8 cellular contexts compared by ENCODE assay signal in the genomic region with DNA sequence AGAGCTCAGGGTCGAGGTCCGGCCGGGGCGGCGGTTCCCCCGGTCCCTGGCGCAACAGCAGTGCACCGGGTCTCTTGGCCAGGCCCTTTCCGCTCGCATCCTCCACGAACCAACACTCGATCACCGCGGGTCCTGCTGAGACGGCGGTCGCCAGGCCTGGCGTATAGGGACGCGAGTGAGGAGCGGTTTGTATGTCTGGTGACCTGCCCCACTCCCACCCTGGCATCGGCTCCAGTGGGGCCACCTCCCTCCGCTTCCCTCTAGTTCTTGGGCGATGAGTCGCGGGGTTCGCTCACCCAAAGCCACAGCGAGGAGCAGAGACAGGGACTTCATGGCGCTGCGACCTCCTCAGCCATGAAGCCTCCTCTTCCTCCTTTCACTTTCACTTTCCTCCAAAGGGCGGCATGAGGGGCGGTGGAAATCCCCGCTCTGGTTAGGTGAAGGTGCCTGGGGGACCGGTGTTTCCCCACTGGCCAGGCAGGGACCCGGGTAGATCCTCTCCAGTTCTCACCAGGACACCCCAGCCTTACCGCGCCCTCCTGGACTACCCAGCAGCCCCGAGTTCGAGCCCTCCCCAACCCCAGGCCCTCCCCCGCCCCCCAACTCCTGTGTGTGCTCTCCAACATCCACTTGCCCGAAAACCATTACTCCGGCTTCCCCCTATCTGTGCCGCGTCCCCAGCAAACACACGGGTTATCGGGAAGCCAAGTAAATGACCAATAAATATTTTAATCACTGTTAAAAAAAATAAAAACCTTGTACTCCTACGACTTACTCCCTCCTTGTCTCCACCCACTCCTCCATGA. TPM values are rescaled to one million over a fixed set of nuclear protein-coding genes. Genes with fewer than 3 reads are reported as not detected.
DNase-seq lines count a peak whose midpoint lies in the region; ATAC-seq, FAIRE-seq and TF ChIP-seq lines count a peak whose summit lies in the region.

A gene (minus strand): TSS at position 370 of the 806 bp plus-strand sequence. CDS start 37 bp downstream, at position 333.

- H3K27me3 Mint-ChIP-seq in CD4-positive, alpha-beta T cell = no peaks in the 10 kb centered on the region
- H3K27me3 Mint-ChIP-seq in T-helper 2 cell treated with Interferon-gamma antibody and Interleukin-4, amounts not matched to agents 5 μg/mL and 100 μg/mL, for 36 hours (ENCODE audit: low read depth) = no peaks in the 10 kb centered on the region

- H3K36me3 Mint-ChIP-seq in CD4-positive, alpha-beta T cell (ENCODE audit: low read depth) = peaks cover 65% of the 10 kb centered on the region
- H3K36me3 Mint-ChIP-seq in T-helper 2 cell treated with Interferon-gamma antibody and Interleukin-4, amounts not matched to agents 5 μg/mL and 100 μg/mL, for 36 hours (ENCODE audit: low read depth) = peaks cover 47% of the 10 kb centered on the region

- under 1% methylated on average over 47 of the region's 47 CpGs for WGBS in right cardiac atrium
- WGBS in psoas muscle, 3 donors = 0 to 1% (median 0%) methylated on average over 42 to 47 of the region's 47 CpGs

- POLR2A ChIA-PET in CD4-positive, alpha-beta T cell (lab: Charles Lee) = interaction anchor here (0.8 to 4.9 kb wide), 8 partner anchors 15 to 342 kb away, joined by 3 to 84 read pairs (median 12); a partner anchor contains a TSS

- peaks cover 12% of the 10 kb centered on the region for H3K4me1 ChIP-seq in right cardiac atrium (ENCODE audit: control insufficient read depth, insufficient read depth, low read length)
- peaks cover 40% of the 10 kb centered on the region for H3K4me1 ChIP-seq in psoas muscle

- TF ChIP-seq CTCF in CD4-positive, alpha-beta T cell (IDR thresholded peaks at IDR 0.05) = no peak
- TF ChIP-seq CTCF in psoas muscle (IDR thresholded peaks at IDR 0.05) = no peak

- H3K36me3 ChIP-seq in psoas muscle (ENCODE audit: insufficient read depth in 1 of 2, low read depth in 1 of 2) = peaks cover 2 to 21% of the 10 kb centered on the region in 2 donors

- no peaks in the 10 kb centered on the region for H3K9me3 Mint-ChIP-seq in CD4-positive, alpha-beta T cell
- H3K9me3 Mint-ChIP-seq in T-helper 2 cell treated with Interferon-gamma antibody and Interleukin-4, amounts not matched to agents 5 μg/mL and 100 μg/mL, for 36 hours = no peaks in the 10 kb centered on the region

- H3K27ac ChIP-seq in CD4-positive, alpha-beta T cell (ENCODE audit: low read depth, low read length) = peak within 1 kb of the TSS; percentile 98
- peak within 1 kb of the TSS; percentile 96 for H3K27ac ChIP-seq in right cardiac atrium (ENCODE audit: low read length)
- H3K27ac ChIP-seq in psoas muscle = peak within 1 kb of the TSS; percentile 91

- intact Hi-C loops in CD4-positive, alpha-beta T cell (cut with DNase I, micrococcal nuclease) = loop anchor here (1.0 to 5.0 kb wide), 6 partner anchors 15 to 103 kb away; a partner anchor contains a TSS
- intact Hi-C loops in right cardiac atrium (cut with DNase I) = loop anchor here in 1 of 4 donors (2.0 kb wide), 1 partner anchor 15 kb away; a partner anchor contains a TSS
- intact Hi-C loops in psoas muscle (cut with DNase I) = loop anchor here (2.0 to 5.0 kb wide), 2 partner anchors 13 to 37 kb away; a partner anchor contains a TSS

- H3K9me3 ChIP-seq in CD4-positive, alpha-beta T cell (ENCODE audit: control insufficient read depth, low read length) = no peaks in the 10 kb centered on the region
- H3K9me3 ChIP-seq in right cardiac atrium (ENCODE audit: control insufficient read depth, low read length) = no peaks in the 10 kb centered on the region
- no peaks in the 10 kb centered on the region for H3K9me3 ChIP-seq in psoas muscle

- H3K4me3 ChIP-seq in right cardiac atrium (ENCODE audit: low read length) (peak within 1 kb of the TSS; percentile 84), psoas muscle (peak within 1 kb of the TSS; percentile 98)

- peak within 1 kb of the TSS; percentile 94 for H3K27ac Mint-ChIP-seq in CD4-positive, alpha-beta T cell
- peak within 1 kb of the TSS; percentile 96 for H3K27ac Mint-ChIP-seq in T-helper 2 cell treated with Interferon-gamma antibody and Interleukin-4, amounts not matched to agents 5 μg/mL and 100 μg/mL, for 36 hours

- peak; percentile 61 to 81 (median 74) for DNase-seq in CD4-positive, alpha-beta T cell
- DNase-seq in KG1 (lab: John Stamatoyannopoulos, UW) (peak; percentile 65), anterior cingulate cortex (lab: John Stamatoyannopoulos, UW) (peak in 55 of 58 donors; percentile 9 to 74 (median 51)), right cardiac atrium (peak; percentile 59 to 81 (median 81)), psoas muscle (peak; percentile 55 to 76), urothelium cell line (ENCODE audit: low spot score) (peak; percentile 43)
- DNase-seq in T-helper 2 cell treated with Interferon-gamma antibody and Interleukin-4, amounts not matched to agents 5 μg/mL and 100 μg/mL, for 36 hours (ENCODE audit: low spot score) = peak; percentile 88

- H3K27me3 ChIP-seq in CD4-positive, alpha-beta T cell (ENCODE audit: control insufficient read depth, insufficient read depth, low read length) = no peaks in the 10 kb centered on the region
- no peaks in the 10 kb centered on the region for H3K27me3 ChIP-seq in right cardiac atrium (ENCODE audit: control insufficient read depth, insufficient read depth)
- H3K27me3 ChIP-seq in psoas muscle (ENCODE audit: insufficient read depth in 3 of 3, low read length in 2 of 3) = no peaks in the 10 kb centered on the region

- H3K4me1 Mint-ChIP-seq in CD4-positive, alpha-beta T cell (ENCODE audit: low read depth) = peaks cover 71% of the 10 kb centered on the region
- peaks cover 41% of the 10 kb centered on the region for H3K4me1 Mint-ChIP-seq in T-helper 2 cell treated with Interferon-gamma antibody and Interleukin-4, amounts not matched to agents 5 μg/mL and 100 μg/mL, for 36 hours (ENCODE audit: low read depth)

- CTCF ChIA-PET in CD4-positive, alpha-beta T cell (lab: Charles Lee) = interaction anchor here (1.5 to 2.8 kb wide), 2 partner anchors 14 to 37 kb away, joined by 4 to 14 read pairs; a partner anchor contains a TSS

- no peak for FAIRE-seq in urothelium cell line (lab: Jason Lieb, UNC)

- peak; percentile 43 for ATAC-seq in CD4-positive, alpha-beta T cell (ENCODE audit: poor library complexity)
- ATAC-seq in GM19467 (IDR thresholded peaks at IDR 0.05; ENCODE audit: unreplicated experiment) = peak; percentile 34
- peak; percentile 8 to 21 for ATAC-seq in right cardiac atrium
- peak; percentile 2 to 31 (median 18) for ATAC-seq in psoas muscle

- H3K4me3 Mint-ChIP-seq in CD4-positive, alpha-beta T cell = peak within 1 kb of the TSS; percentile 97
- peak within 1 kb of the TSS; percentile 95 for H3K4me3 Mint-ChIP-seq in T-helper 2 cell treated with Interferon-gamma antibody and Interleukin-4, amounts not matched to agents 5 μg/mL and 100 μg/mL, for 36 hours

RNA-seq across cellular contexts. Expression of the gene that starts here (rescaled TPM):
- 100 to 1,000 TPM; 203 to 206 TPM for total RNA-seq in CD4-positive, alpha-beta T cell
- total RNA-seq in right cardiac atrium = 10 to 100 TPM; 85.1 to 91.6 (median 87.2) TPM
- polyA plus RNA-seq in right cardiac atrium = 35.3 TPM
- 10 to 100 TPM; 24.4 to 37.4 (median 27.1) TPM for total RNA-seq in psoas muscle
- polyA plus RNA-seq in psoas muscle = 10 to 100 TPM in 2 of 3 donors, 1 to 10 TPM in 1; 7.9 to 16.1 (median 10.1) TPM

Comparison
In these comparisons a context has a peak if more than half of its experiments do, and no peak if none do; other contexts are left out.
1. Peak in every context shown above with its lines: DNase-seq, ATAC-seq, H3K4me3 ChIP-seq and H3K27ac ChIP-seq.